ENCODE assay signal across 2 cellular contexts in genomic region chr11:19018901-19019300, GRCh38.
A peak's percentile ranks its signal among the peaks of the same experiment; 100 is the strongest.
TF ChIP-seq lines count a peak whose summit lies in the region.

No MANE protein-coding gene starts in this region.

TF ChIP-seq in GM23338, 12 proteins besides CTCF, POLR2A, EP300 and RAD21:
- TF ChIP-seq POLR2AphosphoS5 (IDR thresholded peaks at IDR 0.05; ENCODE audit: low read depth) (no peak), ZNF462 (CRISPR knock-in tag; IDR thresholded peaks at IDR 0.05) (no peak), EZH2 (IDR thresholded peaks at IDR 0.05; ENCODE audit: low read depth, unreplicated experiment) (no peak), REST (IDR thresholded peaks at IDR 0.05; ENCODE audit: unreplicated experiment) (peak; percentile 79), ZNF331 (CRISPR knock-in tag; IDR thresholded peaks at IDR 0.05; ENCODE audit: low read depth) (no peak)

TF ChIP-seq in H1, 55 proteins besides CTCF, POLR2A, EP300 and RAD21:
- TF ChIP-seq PHF8 (conservative IDR thresholded peaks at IDR 0.05; ENCODE audit: low read depth, low read length) (no peak), SIN3A (conservative IDR thresholded peaks at IDR 0.05 in 1 of 2, IDR thresholded peaks at IDR 0.05 in 1 of 2; ENCODE audit: low read depth in 1 of 2, low read length in 2 of 2) (0 out of 4 replicates have a peak, but pooled peaks have one; percentile 60 to 87)
TF ChIP-seq in H1: peak in this region for 1.
